In genomic region chr19:1651061-1651547, GRCh38 we compare ENCODE assay signal across 8 cellular contexts. TPM values are rescaled to one million over a fixed set of nuclear protein-coding genes. Genes with fewer than 3 reads are reported as not detected.
DNase-seq lines count a peak whose midpoint lies in the region; ATAC-seq and TF ChIP-seq lines count a peak whose summit lies in the region.

No MANE protein-coding gene starts in this region.

- H3K4me3 ChIP-seq in heart left ventricle (peak overlapping the region; percentile 70 to 99 (median 88)), upper lobe of left lung (peak overlapping the region; percentile 86 to 99 (median 94))
- H3K4me3 ChIP-seq in effector memory CD4-positive, alpha-beta T cell (ENCODE audit: insufficient read depth, low read depth, low read length, poor library complexity, severe bottlenecking) = peak overlapping the region; percentile 62

- TF ChIP-seq EP300 in upper lobe of left lung (IDR thresholded peaks at IDR 0.05) = no peak

- peak overlapping the region; percentile 97 for H3K27ac Mint-ChIP-seq in nephron progenitor cell

- TF ChIP-seq CTCF in heart left ventricle (IDR thresholded peaks at IDR 0.05) (no peak), nephron progenitor cell (IDR thresholded peaks at IDR 0.05) (no peak), upper lobe of left lung (IDR thresholded peaks at IDR 0.05) (no peak)

- H3K27me3 ChIP-seq in heart left ventricle (no peaks in the 10 kb centered on the region), upper lobe of left lung (no peaks in the 10 kb centered on the region)
- H3K27me3 ChIP-seq in effector memory CD4-positive, alpha-beta T cell (replicated peaks; ENCODE audit: control insufficient read depth, insufficient read depth, low read length, poor library complexity, severe bottlenecking) = no peaks in the 10 kb centered on the region

- no peaks in the 10 kb centered on the region for H3K9me3 Mint-ChIP-seq in nephron progenitor cell

- H3K4me1 Mint-ChIP-seq in nephron progenitor cell = peaks cover 37% of the 10 kb centered on the region

- ATAC-seq in heart left ventricle = no peak
- ATAC-seq in left cardiac atrium = no peak
- no peak for ATAC-seq in upper lobe of left lung (ENCODE audit: low FRiP score in 2 of 2)
- no peak for ATAC-seq in sciatic nerve

- peak overlapping the region in 11 of 12 donors; percentile 10 to 88 (median 78) for H3K27ac ChIP-seq in heart left ventricle
- H3K27ac ChIP-seq in effector memory CD4-positive, alpha-beta T cell (ENCODE audit: insufficient read depth, low read length, poor library complexity, severe bottlenecking) = peak overlapping the region; percentile 62
- peak overlapping the region; percentile 60 to 83 (median 64) for H3K27ac ChIP-seq in upper lobe of left lung

- H3K36me3 ChIP-seq in heart left ventricle (peaks cover 0 to 24% (median 3%) of the 10 kb centered on the region in 9 donors), upper lobe of left lung (peaks cover 0 to 29% (median 13%) of the 10 kb centered on the region in 4 donors)
- peaks cover 13% of the 10 kb centered on the region for H3K36me3 ChIP-seq in effector memory CD4-positive, alpha-beta T cell (ENCODE audit: control insufficient read depth, insufficient read depth, low read length)

- H3K4me1 ChIP-seq in heart left ventricle (peaks cover 0 to 22% (median 12%) of the 10 kb centered on the region in 12 donors), upper lobe of left lung (peaks cover 11 to 24% (median 16%) of the 10 kb centered on the region in 4 donors)
- peaks cover 15% of the 10 kb centered on the region for H3K4me1 ChIP-seq in effector memory CD4-positive, alpha-beta T cell (ENCODE audit: control insufficient read depth, insufficient read depth, low read length, poor library complexity, severe bottlenecking)

- H3K9me3 ChIP-seq in heart left ventricle = no peaks in the 10 kb centered on the region
- H3K9me3 ChIP-seq in effector memory CD4-positive, alpha-beta T cell (ENCODE audit: control insufficient read depth, low read length) = no peaks in the 10 kb centered on the region
- no peaks in the 10 kb centered on the region for H3K9me3 ChIP-seq in upper lobe of left lung

- H3K27me3 Mint-ChIP-seq in nephron progenitor cell (ENCODE audit: low read depth, poor library complexity) = no peaks in the 10 kb centered on the region

- H3K4me3 Mint-ChIP-seq in nephron progenitor cell = peak overlapping the region; percentile 95

- 6 to 13% (median 7%) methylated on average over 20 to 21 of the region's 21 CpGs for WGBS in heart left ventricle, 4 donors
- 2 to 4% methylated on average over 18 to 21 of the region's 21 CpGs for WGBS in upper lobe of left lung, 2 donors

- DNase-seq in heart left ventricle (peak in 3 of 5 donors; percentile 19 to 44 (median 23)), left cardiac atrium (no peak), nephron progenitor cell (peak; percentile 48), upper lobe of left lung (peak in 1 of 2 donors; percentile 76), NCI-H2196 (lab: John Stamatoyannopoulos, UW; ENCODE audit: unreplicated experiment) (no peak), sciatic nerve (ENCODE audit: low spot score) (no peak)
- peak; percentile 55 for DNase-seq in activated CD4-positive, alpha-beta T cell treated with anti-CD3 and anti-CD28 coated beads, Interleukin-2, amount 50 U/mL, for 1 hour
- DNase-seq in effector memory CD4-positive, alpha-beta T cell = peak; percentile 41 to 56 (median 51)

- intact Hi-C loops in heart left ventricle (cut with DNase I) (loop anchor here in 7 of 10 donors (2.0 to 5.0 kb wide), 3 partner anchors 44 to 84 kb away; partner anchors contain the start of genes UQCR11 (in 5 of the 7) and MEX3D (in 1 of the 7)), left cardiac atrium (cut with DNase I) (loop anchor here in 1 of 2 donors (2.0 kb wide), 1 partner anchor 44 kb away; no protein-coding TSS in a partner anchor), sciatic nerve (cut with DNase I) (loop anchor here (5.0 kb wide), 1 partner anchor 44 kb away; the partner anchor contains the start of gene UQCR11)

- no peak for TF ChIP-seq POLR2A in heart left ventricle (IDR thresholded peaks at IDR 0.05)
- no peak for TF ChIP-seq POLR2A in upper lobe of left lung (IDR thresholded peaks at IDR 0.05)

- H3K36me3 Mint-ChIP-seq in nephron progenitor cell (ENCODE audit: low read depth) = peaks cover 10% of the 10 kb centered on the region

RNA-seq across cellular contexts. Expression of gene TCF3, which starts 1.3 kb away (rescaled TPM):
- total RNA-seq in heart left ventricle (10 to 100 TPM; 13.2 to 38.0 (median 22.3) TPM), left cardiac atrium (10 to 100 TPM; 24.1 to 25.8 TPM), upper lobe of left lung (10 to 100 TPM; 32.9 to 88.2 (median 53.3) TPM), sciatic nerve (48.7 TPM)
- 10 to 100 TPM; 13.4 to 40.2 TPM for polyA plus RNA-seq in heart left ventricle

RNA-seq across cellular contexts. Expression of gene UQCR11, which starts 45.8 kb away (rescaled TPM):
- total RNA-seq in heart left ventricle (100 to 1,000 TPM; 170 to 982 (median 690) TPM), left cardiac atrium (100 to 1,000 TPM; 674 to 933 TPM), upper lobe of left lung (100 to 1,000 TPM in 2 of 6 donors, 10 to 100 TPM in 4; 10.5 to 216 (median 67.3) TPM), sciatic nerve (136 TPM)
- 100 to 1,000 TPM; 271 to 329 TPM for polyA plus RNA-seq in heart left ventricle

RNA-seq across cellular contexts. Expression of gene MBD3, which starts 58.4 kb away (rescaled TPM):
- total RNA-seq in heart left ventricle (100 to 1,000 TPM in 2 of 9 donors, 10 to 100 TPM in 7; 38.6 to 107 (median 62.5) TPM), left cardiac atrium (10 to 100 TPM; 58.0 to 60.8 TPM), upper lobe of left lung (100 to 1,000 TPM in 3 of 6 donors, 10 to 100 TPM in 3; 65.1 to 158 (median 107) TPM), sciatic nerve (48.1 TPM)
- polyA plus RNA-seq in heart left ventricle = 100 to 1,000 TPM; 110 to 146 TPM

Comparison
In these comparisons a context has a peak if more than half of its experiments do, and no peak if none do; other contexts are left out.
1. DNase-seq: peak in heart left ventricle (3 of 5), activated CD4-positive, alpha-beta T cell treated with anti-CD3 and anti-CD28 coated beads, Interleukin-2, amount 50 U/mL, for 1 hour (single experiment), effector memory CD4-positive, alpha-beta T cell (3 of 3) and nephron progenitor cell (single experiment); none in left cardiac atrium (single experiment), NCI-H2196 (single experiment) and sciatic nerve (single experiment).
2. Peak in every context shown above with its lines, with median percentiles within 50 percentile points of each other: H3K27ac ChIP-seq and H3K4me3 ChIP-seq.